ENCODE assay signal across 6 cellular contexts in genomic region chr17:75077490-75078096, GRCh38. TPM values are rescaled to one million over a fixed set of nuclear protein-coding genes. Genes with fewer than 3 reads are reported as not detected.
A peak's percentile ranks its signal among the peaks of the same experiment; 100 is the strongest.
DNase-seq lines count a peak whose midpoint lies in the region; TF ChIP-seq lines count a peak whose summit lies in the region.

No MANE protein-coding gene starts in this region.

- peak overlapping the region; percentile 89 for H2AK5ac ChIP-seq in trophoblast cell (ENCODE audit: low read length)

- H3K4me3 ChIP-seq in OCI-LY3 (ENCODE audit: low read length) (peak overlapping the region; percentile 80), trophoblast cell (ENCODE audit: low read depth, low read length) (no peak overlapping the region)

- TF ChIP-seq CTCF in GM12874 (IDR thresholded peaks at IDR 0.05; ENCODE audit: insufficient read depth, low read depth, low read length) (peak; percentile 38; the same call in 1 of the 2 replicates), OCI-LY3 (IDR thresholded peaks at IDR 0.05; ENCODE audit: low read depth, low read length) (peak; percentile 57)

- peak overlapping the region; percentile 100 for H3K4me2 ChIP-seq in OCI-LY3 (ENCODE audit: low read length)
- no peak overlapping the region for H3K4me2 ChIP-seq in trophoblast cell (ENCODE audit: low read length)

- H2BK5ac ChIP-seq in trophoblast cell (ENCODE audit: low read depth, low read length, poor library complexity) = peak overlapping the region; percentile 32

- H3K4ac ChIP-seq in trophoblast cell (ENCODE audit: low read depth, low read length) = peak overlapping the region; percentile 30

- DNase-seq in trophoblast cell (peak; percentile 51 to 73), NCI-H510A (lab: John Stamatoyannopoulos, UW) (no peak), NCI-H226 (no peak)

- peaks cover 5% of the 10 kb centered on the region; the same call in 1 of the 2 replicates for H3K27me3 ChIP-seq in OCI-LY3 (ENCODE audit: low read depth, low read length)
- no peaks in the 10 kb centered on the region for H3K27me3 ChIP-seq in trophoblast cell (ENCODE audit: insufficient read depth, low read length)

- H4K8ac ChIP-seq in trophoblast cell (ENCODE audit: low read depth, low read length) = peak overlapping the region; percentile 5

- WGBS in trophoblast cell (ENCODE audit: extremely low coverage, insufficient coverage, insufficient read length) = no CpG with 5 or more reads among the region's 51 CpGs

- H2AFZ ChIP-seq in OCI-LY3 (ENCODE audit: low read depth, low read length) (peak overlapping the region; percentile 82), trophoblast cell (ENCODE audit: insufficient read depth, low read length, poor library complexity) (peak overlapping the region; percentile 1)

- peak overlapping the region; percentile 89 for H3K27ac ChIP-seq in OCI-LY3 (ENCODE audit: low read length)
- peak overlapping the region; percentile 33 for H3K27ac ChIP-seq in cingulate gyrus (ENCODE audit: low read depth, low read length)
- no peak overlapping the region for H3K27ac ChIP-seq in trophoblast cell (ENCODE audit: low read depth, low read length)

- H2BK12ac ChIP-seq in trophoblast cell (ENCODE audit: low read length) = peak overlapping the region; percentile 23

- no peak overlapping the region for H3K23ac ChIP-seq in trophoblast cell (ENCODE audit: low read length)

- peak overlapping the region; percentile 4 for H3K18ac ChIP-seq in trophoblast cell (ENCODE audit: low read length)

- H2BK120ac ChIP-seq in trophoblast cell (ENCODE audit: insufficient read depth, low read length, poor library complexity) = peak overlapping the region; percentile 67

- H3K79me2 ChIP-seq in OCI-LY3 (ENCODE audit: low read length) (no peaks in the 10 kb centered on the region), trophoblast cell (ENCODE audit: control insufficient read depth, insufficient read depth, low read length, poor library complexity) (peaks cover 2% of the 10 kb centered on the region)

- H3K9ac ChIP-seq in OCI-LY3 (ENCODE audit: low read length) = peak overlapping the region; percentile 79
- H3K9ac ChIP-seq in trophoblast cell (ENCODE audit: low read length) = no peak overlapping the region

- peak overlapping the region; percentile 89 for H4K91ac ChIP-seq in trophoblast cell (ENCODE audit: low read depth, low read length)

- no peaks in the 10 kb centered on the region for H3K36me3 ChIP-seq in OCI-LY3 (replicated peaks; ENCODE audit: low read depth, low read length)
- H3K36me3 ChIP-seq in trophoblast cell (ENCODE audit: control insufficient read depth in 1 of 2, insufficient read depth in 2 of 2, low read length in 2 of 2) = no peaks in the 10 kb centered on the region

- H3K9me3 ChIP-seq in OCI-LY3 (ENCODE audit: insufficient read depth, low read length) (no peaks in the 10 kb centered on the region), trophoblast cell (ENCODE audit: insufficient read depth, low read depth, low read length) (no peaks in the 10 kb centered on the region)

- no peaks in the 10 kb centered on the region for H4K20me1 ChIP-seq in OCI-LY3 (ENCODE audit: insufficient read depth, low read length)

- peaks cover 19% of the 10 kb centered on the region for H3K79me1 ChIP-seq in trophoblast cell (ENCODE audit: low read length)

- no peak overlapping the region for H4K12ac ChIP-seq in trophoblast cell (ENCODE audit: low read depth, low read length)

- peaks cover 31% of the 10 kb centered on the region for H3K4me1 ChIP-seq in OCI-LY3 (ENCODE audit: low read length)
- peaks cover 23 to 33% of the 10 kb centered on the region in 2 experiments for H3K4me1 ChIP-seq in trophoblast cell (ENCODE audit: control insufficient read depth in 1 of 2, insufficient read depth in 2 of 2, low read length in 2 of 2)

- peak overlapping the region; percentile 5 for H3K14ac ChIP-seq in trophoblast cell (ENCODE audit: low read length)

RNA-seq across cellular contexts. Expression of gene SLC16A5, which starts 10.2 kb away (rescaled TPM):
- 18.8 and 19.2 TPM in 2 replicates for polyA plus RNA-seq in trophoblast cell (2013)

RNA-seq across cellular contexts. Expression of gene KCTD2, which starts 30.6 kb away (rescaled TPM):
- polyA plus RNA-seq in trophoblast cell (2013) = 17.4 and 18.4 TPM in 2 replicates

RNA-seq across cellular contexts. Expression of gene ATP5PD, which starts 30.8 kb away (rescaled TPM):
- 250 and 260 TPM in 2 replicates for polyA plus RNA-seq in trophoblast cell (2013)

RNA-seq across cellular contexts. Expression of gene ARMC7, which starts 32.2 kb away (rescaled TPM):
- 8.6 and 8.7 TPM in 2 replicates for polyA plus RNA-seq in trophoblast cell (2013)

RNA-seq across cellular contexts. Expression of gene NT5C, which starts 53.9 kb away (rescaled TPM):
- 45.3 and 47.2 TPM in 2 replicates for polyA plus RNA-seq in trophoblast cell (2013)

Comparison
In these comparisons a context has a peak if more than half of its experiments do, and no peak if none do; other contexts are left out.
1. DNase-seq: peak in trophoblast cell (2 of 2); none in NCI-H510A (single experiment) and NCI-H226 (single experiment).